1 cellular context compared by ENCODE assay signal in genomic region chr6:26440977-26441358, GRCh38.
TF ChIP-seq lines count a peak whose summit lies in the region.

No MANE protein-coding gene starts in this region.

TF ChIP-seq in endothelial cell of umbilical vein, 7 proteins besides CTCF, POLR2A, EP300 and RAD21:
- TF ChIP-seq MAX (IDR thresholded peaks at IDR 0.05; ENCODE audit: insufficient read depth, insufficient read length) (no peak), MYC (IDR thresholded peaks at IDR 0.05; ENCODE audit: low read depth, low read length) (no peak), POLR2AphosphoS5 (IDR thresholded peaks at IDR 0.05; ENCODE audit: insufficient read depth, low read depth, low read length) (no peak), GATA2 (IDR thresholded peaks at IDR 0.05; ENCODE audit: insufficient read depth, insufficient read length, low read depth, low read length) (no peak), FOS (IDR thresholded peaks at IDR 0.05; ENCODE audit: borderline replicate concordance, insufficient read depth, low read length) (no peak), EZH2 (IDR thresholded peaks at IDR 0.05; ENCODE audit: borderline replicate concordance, low read depth, low read length, severe bottlenecking) (no peak), JUN (IDR thresholded peaks at IDR 0.05; ENCODE audit: borderline replicate concordance, insufficient read depth, insufficient read length, low read depth) (no peak)
TF ChIP-seq in endothelial cell of umbilical vein: peak in this region for 0.
